Comparison of ENCODE assay signal across 11 cellular contexts in genomic region chr3:111582114-111582461, GRCh38. TPM values are rescaled to one million over a fixed set of nuclear protein-coding genes. Genes with fewer than 3 reads are reported as not detected.
DNase-seq lines count a peak whose midpoint lies in the region; ATAC-seq and TF ChIP-seq lines count a peak whose summit lies in the region.
"Had no signal": no experiment of that assay in that cellular context is flagged by ENCODE, and none has a peak within 500 bp of the region (broad histone marks: within the 10 kb centered on the region; RNA-seq: fewer than 3 reads in every experiment).

No MANE protein-coding gene starts in this region.

- ATAC-seq in GM21447 (IDR thresholded peaks at IDR 0.05; ENCODE audit: unreplicated experiment) (no peak), body of pancreas (no peak)

- 12 to 36% methylated on average over 1 of the region's 1 CpG for WGBS in thyroid gland, 2 donors
- WGBS in body of pancreas, 2 donors, result 31 to 59% methylated on average over 1 of the region's 1 CpG
- WGBS in suprapubic skin, result 54% methylated on average over 1 of the region's 1 CpG

- TF ChIP-seq POLR2A in thyroid gland (IDR thresholded peaks at IDR 0.05), result no peak
- no peak for TF ChIP-seq POLR2A in body of pancreas (IDR thresholded peaks at IDR 0.05)
- no peak for TF ChIP-seq POLR2A in suprapubic skin (IDR thresholded peaks at IDR 0.05)

- H3K4me1 ChIP-seq in SJSA1 (replicated peaks) (peaks cover 31% of the 10 kb centered on the region), thyroid gland (peaks cover 55 to 68% of the 10 kb centered on the region in 2 donors), body of pancreas (no peaks in the 10 kb centered on the region), suprapubic skin (peaks cover 7% of the 10 kb centered on the region)

- intact Hi-C loops in activated naive CD4-positive, alpha-beta T cell treated with anti-CD3 and anti-CD28 coated beads for 36 hours (cut with micrococcal nuclease), result loop anchor here (1.0 kb wide), 1 partner anchor 12 kb away; no protein-coding TSS in a partner anchor
- intact Hi-C loops in thyroid gland (cut with DNase I), result no loop called here
- intact Hi-C loops in body of pancreas (cut with DNase I), result no loop called here

- H3K36me3 Mint-ChIP-seq in activated naive CD4-positive, alpha-beta T cell treated with anti-CD3 and anti-CD28 coated beads for 36 hours (ENCODE audit: low read depth), result peaks cover 68% of the 10 kb centered on the region

- H3K9me3 Mint-ChIP-seq in activated naive CD4-positive, alpha-beta T cell treated with anti-CD3 and anti-CD28 coated beads for 36 hours, result peaks cover 14% of the 10 kb centered on the region

- peaks cover 88% of the 10 kb centered on the region for H3K4me1 Mint-ChIP-seq in activated naive CD4-positive, alpha-beta T cell treated with anti-CD3 and anti-CD28 coated beads for 36 hours (ENCODE audit: low read depth)

- H3K36me3 ChIP-seq in SJSA1 (no peaks in the 10 kb centered on the region), thyroid gland (no peaks in the 10 kb centered on the region), body of pancreas (replicated peaks in 1 of 2; ENCODE audit: insufficient read depth in 1 of 2, low read depth in 2 of 2) (no peaks in the 10 kb centered on the region), suprapubic skin (no peaks in the 10 kb centered on the region)

- TF ChIP-seq EP300 in suprapubic skin (IDR thresholded peaks at IDR 0.05), result no peak

- CTCF ChIA-PET in activated naive CD4-positive, alpha-beta T cell treated with anti-CD3 and anti-CD28 coated beads for 36 hours (lab: Charles Lee), result interaction anchor here (2.8 kb wide), 1 partner anchor 35 kb away, joined by 8 read pairs; no protein-coding TSS in a partner anchor

- H3K27me3 ChIP-seq in SJSA1 (replicated peaks) (no peaks in the 10 kb centered on the region), thyroid gland (no peaks in the 10 kb centered on the region), body of pancreas (no peaks in the 10 kb centered on the region), suprapubic skin (no peaks in the 10 kb centered on the region)

- H3K4me3 ChIP-seq in SJSA1 (no peak overlapping the region), thyroid gland (replicated peaks in 1 of 3) (no peak overlapping the region), body of pancreas (no peak overlapping the region), suprapubic skin (no peak overlapping the region)

- H3K9me3 ChIP-seq in SJSA1 (replicated peaks), result no peaks in the 10 kb centered on the region
- no peaks in the 10 kb centered on the region for H3K9me3 ChIP-seq in thyroid gland
- H3K9me3 ChIP-seq in body of pancreas, result no peaks in the 10 kb centered on the region
- H3K9me3 ChIP-seq in suprapubic skin, result no peaks in the 10 kb centered on the region

- DNase-seq in activated naive CD4-positive, alpha-beta T cell treated with anti-CD3 and anti-CD28 coated beads for 36 hours, result peak; percentile 48
- DNase-seq in activated naive CD4-positive, alpha-beta T cell treated with anti-CD3 and anti-CD28 coated beads, Interleukin-2, amount 50 U/mL, for 16 hours, result no peak
- DNase-seq in SJSA1 (ENCODE audit: low read depth in 1 of 2, low spot score in 2 of 2) (peak; percentile 63 to 66), fibroblast of peridontal ligament (ENCODE audit: extremely low read depth) (peak; percentile 72), thyroid gland (peak; percentile 22 to 41), body of pancreas (no peak), suprapubic skin (ENCODE audit: low spot score in 2 of 2) (no peak)
- DNase-seq: activated CD8-positive, alpha-beta memory T cell treated with anti-CD3 and anti-CD28 coated beads for 24 hours; effector CD4-positive, alpha-beta T cell had no signal

- peak overlapping the region; percentile 85 for H3K27ac Mint-ChIP-seq in activated naive CD4-positive, alpha-beta T cell treated with anti-CD3 and anti-CD28 coated beads for 36 hours

- H3K27ac ChIP-seq in SJSA1 (peak overlapping the region; percentile 61), thyroid gland (peak overlapping the region; percentile 76 to 92 (median 92)), body of pancreas (no peak overlapping the region), suprapubic skin (no peak overlapping the region)

- no peaks in the 10 kb centered on the region for H3K27me3 Mint-ChIP-seq in activated naive CD4-positive, alpha-beta T cell treated with anti-CD3 and anti-CD28 coated beads for 36 hours (ENCODE audit: low read depth)

- TF ChIP-seq CTCF in thyroid gland (IDR thresholded peaks at IDR 0.05) (no peak), body of pancreas (IDR thresholded peaks at IDR 0.05) (no peak), suprapubic skin (IDR thresholded peaks at IDR 0.05) (no peak)

- no peak overlapping the region for H3K4me3 Mint-ChIP-seq in activated naive CD4-positive, alpha-beta T cell treated with anti-CD3 and anti-CD28 coated beads for 36 hours

RNA-seq across cellular contexts. Expression of gene ZBED2, which starts 13.1 kb away (rescaled TPM):
- total RNA-seq in activated naive CD4-positive, alpha-beta T cell treated with anti-CD3 and anti-CD28 coated beads for 36 hours, result 100 to 1,000 TPM; 394 to 397 TPM
- not detected in 2 replicates for total RNA-seq in SJSA1 (2014; rRNA removed; shearing (Covaris generic))
- total RNA-seq in thyroid gland, result 100 to 1,000 TPM in 2 of 4 donors, 10 to 100 TPM in 2; 31.1 to 163 (median 88.9) TPM
- total RNA-seq in body of pancreas, result not detected
- total RNA-seq in suprapubic skin, result 1 to 10 TPM in 3 of 4 donors, not detected in 1; 2.3 to 4.5 (median 3.8) TPM
- total RNA-seq: lung microvascular endothelial cell had no signal

RNA-seq across cellular contexts. Expression of gene CD96, which starts 40.1 kb away (rescaled TPM):
- 10 to 100 TPM; 52.7 to 61.8 TPM for total RNA-seq in activated naive CD4-positive, alpha-beta T cell treated with anti-CD3 and anti-CD28 coated beads for 36 hours
- total RNA-seq in SJSA1 (2014; rRNA removed; shearing (Covaris generic)), result 0.13 and 0.38 TPM in 2 replicates
- total RNA-seq in thyroid gland (1 to 10 TPM; 2.8 to 4.6 (median 3.7) TPM), body of pancreas (1 to 10 TPM in 1 of 2 donors, under 1 TPM in 1; 0.33 to 2.6 TPM), suprapubic skin (under 1 TPM in 3 of 4 donors, not detected in 1; 0.49 to 0.56 (median 0.55) TPM)
- total RNA-seq: lung microvascular endothelial cell had no signal

Comparison
In these comparisons a context has a peak if more than half of its experiments do, and no peak if none do; other contexts are left out.
1. DNase-seq: peak in activated naive CD4-positive, alpha-beta T cell treated with anti-CD3 and anti-CD28 coated beads for 36 hours (single experiment), SJSA1 (2 of 2), fibroblast of peridontal ligament (single experiment) and thyroid gland (2 of 2); none in activated naive CD4-positive, alpha-beta T cell treated with anti-CD3 and anti-CD28 coated beads, Interleukin-2, amount 50 U/mL, for 16 hours (single experiment), body of pancreas (0 of 4) and suprapubic skin (0 of 2).
2. H3K27ac ChIP-seq: peak in SJSA1 (single experiment) and thyroid gland (3 of 3); none in body of pancreas (0 of 4) and suprapubic skin (single experiment).
3. RNA of gene ZBED2, which starts 13.1 kb away (total RNA-seq): 394 to 397 TPM in activated naive CD4-positive, alpha-beta T cell treated with anti-CD3 and anti-CD28 coated beads for 36 hours and 31.1 to 163 TPM in thyroid gland; 2.3 to 4.5 TPM in suprapubic skin, not detected in SJSA1 and not detected in body of pancreas; every median in the first group is over 4 times any median in the second.
4. RNA of gene CD96, which starts 40.1 kb away (total RNA-seq): 52.7 to 61.8 TPM in activated naive CD4-positive, alpha-beta T cell treated with anti-CD3 and anti-CD28 coated beads for 36 hours; 2.8 to 4.6 TPM in thyroid gland, 0.33 to 2.6 TPM in body of pancreas, 0.49 to 0.56 TPM in suprapubic skin and 0.13 to 0.38 TPM in SJSA1; every median in the first group is over 4 times any median in the second.